Comparison of ENCODE assay signal across 1 cellular context in the genomic region with DNA sequence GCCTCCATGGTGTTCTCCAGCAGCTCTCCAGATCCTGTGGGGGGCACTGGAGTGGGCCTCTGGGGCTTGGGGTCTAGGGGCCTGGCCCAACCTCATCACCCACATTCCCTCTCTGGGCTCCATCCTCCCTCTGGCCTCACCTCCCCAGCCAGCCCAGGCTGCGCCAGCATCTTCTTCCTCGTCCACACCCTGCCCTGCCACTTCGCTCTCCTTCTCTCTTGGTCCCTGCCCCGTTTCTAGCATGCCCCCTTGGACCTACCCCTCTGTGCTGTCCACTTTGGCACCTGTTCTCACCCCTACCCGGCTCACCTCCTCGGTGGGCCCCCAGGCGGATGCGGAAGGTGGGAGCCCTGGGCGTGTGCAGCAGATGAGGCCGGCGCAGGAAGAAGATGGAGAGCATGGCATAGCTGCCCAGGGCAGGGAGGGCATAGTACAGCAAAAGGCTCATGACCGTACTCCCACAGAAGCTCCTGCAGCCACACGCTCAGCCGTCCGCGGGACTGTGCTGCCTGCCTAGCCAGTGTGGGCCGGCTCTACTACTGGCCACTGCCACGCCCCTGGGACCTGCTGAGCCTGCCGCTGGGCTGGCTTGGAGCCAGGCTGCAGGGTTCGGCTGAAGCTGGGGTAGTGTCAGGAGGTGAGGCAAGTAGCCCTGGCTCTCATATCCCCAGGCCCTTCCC.
A peak's percentile ranks its signal among the peaks of the same experiment; 100 is the strongest.
TF ChIP-seq lines count a peak whose summit lies in the region.

A gene with protein sequence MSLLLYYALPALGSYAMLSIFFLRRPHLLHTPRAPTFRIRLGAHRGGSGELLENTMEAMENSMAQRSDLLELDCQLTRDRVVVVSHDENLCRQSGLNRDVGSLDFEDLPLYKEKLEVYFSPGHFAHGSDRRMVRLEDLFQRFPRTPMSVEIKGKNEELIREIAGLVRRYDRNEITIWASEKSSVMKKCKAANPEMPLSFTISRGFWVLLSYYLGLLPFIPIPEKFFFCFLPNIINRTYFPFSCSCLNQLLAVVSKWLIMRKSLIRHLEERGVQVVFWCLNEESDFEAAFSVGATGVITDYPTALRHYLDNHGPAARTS (minus strand): TSS at position 507 of the 680 bp plus-strand sequence. CDS start 59 bp downstream, at position 448.

TF ChIP-seq in WTC11, 78 proteins besides CTCF, POLR2A, EP300 and RAD21 (continued from another document):
- TF ChIP-seq, protein P1, sequence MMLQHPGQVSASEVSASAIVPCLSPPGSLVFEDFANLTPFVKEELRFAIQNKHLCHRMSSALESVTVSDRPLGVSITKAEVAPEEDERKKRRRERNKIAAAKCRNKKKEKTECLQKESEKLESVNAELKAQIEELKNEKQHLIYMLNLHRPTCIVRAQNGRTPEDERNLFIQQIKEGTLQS (CRISPR knock-in tag; conservative IDR thresholded peaks at IDR 0.05) = 0 out of 2 replicates have a peak, but pooled peaks have one; percentile 20
- 0 out of 2 replicates have a peak, but pooled peaks have one; percentile 9 for TF ChIP-seq MYBL2 (CRISPR knock-in tag; IDR thresholded peaks at IDR 0.05)
- no peak for TF ChIP-seq CDX4 (CRISPR knock-in tag; IDR thresholded peaks at IDR 0.05; ENCODE audit: borderline replicate concordance)
- no peak for TF ChIP-seq TP53 (CRISPR knock-in tag; IDR thresholded peaks at IDR 0.05)
- TF ChIP-seq SMAD4 (CRISPR knock-in tag; IDR thresholded peaks at IDR 0.05) = no peak
- TF ChIP-seq, protein P2, sequence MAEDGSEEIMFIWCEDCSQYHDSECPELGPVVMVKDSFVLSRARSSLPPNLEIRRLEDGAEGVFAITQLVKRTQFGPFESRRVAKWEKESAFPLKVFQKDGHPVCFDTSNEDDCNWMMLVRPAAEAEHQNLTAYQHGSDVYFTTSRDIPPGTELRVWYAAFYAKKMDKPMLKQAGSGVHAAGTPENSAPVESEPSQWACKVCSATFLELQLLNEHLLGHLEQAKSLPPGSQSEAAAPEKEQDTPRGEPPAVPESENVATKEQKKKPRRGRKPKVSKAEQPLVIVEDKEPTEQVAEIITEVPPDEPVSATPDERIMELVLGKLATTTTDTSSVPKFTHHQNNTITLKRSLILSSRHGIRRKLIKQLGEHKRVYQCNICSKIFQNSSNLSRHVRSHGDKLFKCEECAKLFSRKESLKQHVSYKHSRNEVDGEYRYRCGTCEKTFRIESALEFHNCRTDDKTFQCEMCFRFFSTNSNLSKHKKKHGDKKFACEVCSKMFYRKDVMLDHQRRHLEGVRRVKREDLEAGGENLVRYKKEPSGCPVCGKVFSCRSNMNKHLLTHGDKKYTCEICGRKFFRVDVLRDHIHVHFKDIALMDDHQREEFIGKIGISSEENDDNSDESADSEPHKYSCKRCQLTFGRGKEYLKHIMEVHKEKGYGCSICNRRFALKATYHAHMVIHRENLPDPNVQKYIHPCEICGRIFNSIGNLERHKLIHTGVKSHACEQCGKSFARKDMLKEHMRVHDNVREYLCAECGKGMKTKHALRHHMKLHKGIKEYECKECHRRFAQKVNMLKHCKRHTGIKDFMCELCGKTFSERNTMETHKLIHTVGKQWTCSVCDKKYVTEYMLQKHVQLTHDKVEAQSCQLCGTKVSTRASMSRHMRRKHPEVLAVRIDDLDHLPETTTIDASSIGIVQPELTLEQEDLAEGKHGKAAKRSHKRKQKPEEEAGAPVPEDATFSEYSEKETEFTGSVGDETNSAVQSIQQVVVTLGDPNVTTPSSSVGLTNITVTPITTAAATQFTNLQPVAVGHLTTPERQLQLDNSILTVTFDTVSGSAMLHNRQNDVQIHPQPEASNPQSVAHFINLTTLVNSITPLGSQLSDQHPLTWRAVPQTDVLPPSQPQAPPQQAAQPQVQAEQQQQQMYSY (CRISPR knock-in tag; IDR thresholded peaks at IDR 0.05) = no peak
- no peak for TF ChIP-seq RELA (CRISPR knock-in tag; IDR thresholded peaks at IDR 0.05; ENCODE audit: borderline replicate concordance)
